In genomic region chr14:95406756-95407155, GRCh38 we compare ENCODE assay signal across 24 cellular contexts.
"Had no signal": no experiment of that assay in that cellular context is flagged by ENCODE, and none has a peak within 500 bp of the region (broad histone marks: within the 10 kb centered on the region; RNA-seq: fewer than 3 reads in every experiment).

No MANE protein-coding gene starts in this region.

- ATAC-seq: left ventricle myocardium superior; lower lobe of right lung; mucosa of descending colon; natural killer cell treated with Interleukin-12 subunit alpha and Interleukin-12 subunit beta and Interleukin-15 and Interleukin-18, amount 100 ng/mL, for 72 hours; sciatic nerve; stimulated activated naive CD8-positive, alpha-beta T cell treated with anti-CD3 and anti-CD28 coated beads, Interleukin-15, amount 100 ng/mL, for 72 hours had no signal

- H3K36me3 Mint-ChIP-seq: naive B cell; natural killer cell treated with Interleukin-12 subunit alpha and Interleukin-12 subunit beta and Interleukin-15 and Interleukin-18, amount 100 ng/mL, for 72 hours; neural progenitor cell had no signal

- H3K27ac Mint-ChIP-seq: natural killer cell treated with Interleukin-12 subunit alpha and Interleukin-12 subunit beta and Interleukin-15 and Interleukin-18, amount 100 ng/mL, for 72 hours; neural progenitor cell had no signal

- H3K27ac ChIP-seq: coronary artery, esophagus squamous epithelium, lower lobe of right lung, neural progenitor cell, parathyroid adenoma, prostate gland, right atrium auricular region, suprapubic skin had no signal

- H3K4me1 Mint-ChIP-seq: immature natural killer cell; stimulated activated naive CD8-positive, alpha-beta T cell treated with anti-CD3 and anti-CD28 coated beads, Interleukin-15, amount 100 ng/mL, for 72 hours had no signal

- H3K4me3 Mint-ChIP-seq: immature natural killer cell; naive B cell; natural killer cell treated with Interleukin-12 subunit alpha and Interleukin-12 subunit beta and Interleukin-15 and Interleukin-18, amount 100 ng/mL, for 72 hours; neural progenitor cell; stimulated activated naive CD8-positive, alpha-beta T cell treated with anti-CD3 and anti-CD28 coated beads, Interleukin-15, amount 100 ng/mL, for 72 hours had no signal

- H3K27me3 ChIP-seq: esophagus squamous epithelium, neural progenitor cell, right atrium auricular region, suprapubic skin had no signal

- H3K4me1 ChIP-seq: lower lobe of right lung, parathyroid adenoma, prostate gland had no signal

- H3K27me3 Mint-ChIP-seq: naive B cell; natural killer cell treated with Interleukin-12 subunit alpha and Interleukin-12 subunit beta and Interleukin-15 and Interleukin-18, amount 100 ng/mL, for 72 hours; stimulated activated naive CD8-positive, alpha-beta T cell treated with anti-CD3 and anti-CD28 coated beads, Interleukin-15, amount 100 ng/mL, for 72 hours had no signal

- DNase-seq: dermis blood vessel endothelial cell; effector memory CD4-positive, alpha-beta T cell; esophagus squamous epithelium; hypothalamus; immature natural killer cell; islet precursor cell; left ventricle myocardium superior; lower lobe of right lung; mucosa of descending colon; naive B cell; stimulated activated CD4-positive, alpha-beta T cell treated with anti-CD3 and anti-CD28 coated beads, Interleukin-2, amount 100 ng/mL, for 24 hours; stimulated activated CD4-positive, alpha-beta T cell treated with anti-CD3 and anti-CD28 coated beads, Interleukin-4, amount 100 ng/mL, for 24 hours; stimulated activated naive CD4-positive, alpha-beta T cell; stimulated activated naive CD8-positive, alpha-beta T cell treated with anti-CD3 and anti-CD28 coated beads, Interleukin-15, amount 100 ng/mL, for 72 hours; trophoblast cell had no signal

- H3K9me3 Mint-ChIP-seq: immature natural killer cell; naive B cell; natural killer cell treated with Interleukin-12 subunit alpha and Interleukin-12 subunit beta and Interleukin-15 and Interleukin-18, amount 100 ng/mL, for 72 hours; neural progenitor cell; stimulated activated naive CD8-positive, alpha-beta T cell treated with anti-CD3 and anti-CD28 coated beads, Interleukin-15, amount 100 ng/mL, for 72 hours had no signal

- H3K36me3 ChIP-seq: esophagus squamous epithelium, lower lobe of right lung, neural progenitor cell, prostate gland, right atrium auricular region, suprapubic skin had no signal

- H3K9me3 ChIP-seq: esophagus squamous epithelium, lower lobe of right lung, mucosa of descending colon, prostate gland, right atrium auricular region, suprapubic skin had no signal

- H3K4me3 ChIP-seq: coronary artery, esophagus squamous epithelium, lower lobe of right lung, mucosa of descending colon, neural progenitor cell, prostate gland, right atrium auricular region, smooth muscle cell, suprapubic skin had no signal
